Comparison of ENCODE assay signal across 17 cellular contexts in the genomic region with DNA sequence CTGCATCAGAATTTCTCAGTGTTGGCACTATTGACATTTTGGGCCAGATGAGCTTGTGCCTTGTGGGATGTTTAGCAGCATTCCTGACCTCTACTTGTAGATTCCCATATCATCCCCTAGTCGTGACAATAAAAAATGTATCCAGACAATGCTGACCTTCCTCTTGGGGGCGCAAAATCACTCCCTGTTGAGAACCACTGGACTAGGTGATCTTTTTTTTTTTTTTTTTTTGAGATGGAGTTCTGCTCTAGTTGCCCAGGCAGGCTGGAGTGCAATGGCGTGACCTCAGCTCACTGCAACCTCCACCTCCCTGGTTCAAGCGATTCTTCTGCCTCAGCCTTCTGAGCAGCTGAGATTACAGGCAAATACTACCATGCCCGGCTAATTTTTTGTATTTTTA. TPM values are rescaled to one million over a fixed set of nuclear protein-coding genes. Genes with fewer than 3 reads are reported as not detected.
DNase-seq lines count a peak whose midpoint lies in the region; ATAC-seq and TF ChIP-seq lines count a peak whose summit lies in the region.
"Had no signal": no experiment of that assay in that cellular context is flagged by ENCODE, and none has a peak within 500 bp of the region (broad histone marks: within the 10 kb centered on the region; RNA-seq: fewer than 3 reads in every experiment).

No MANE protein-coding gene starts in this region.

- POLR2A ChIA-PET in activated CD4-positive, alpha-beta T cell treated with anti-CD3 and anti-CD28 coated beads for 36 hours (lab: Charles Lee) = no interaction called here

- H4K20me1 ChIP-seq in Karpas-422 (ENCODE audit: insufficient read depth, low read depth, low read length) = peaks cover 8% of the 10 kb centered on the region; the same call in 1 of the 2 replicates

- no peak overlapping the region for H3K14ac ChIP-seq in neuronal stem cell (ENCODE audit: low read length)

- no peaks in the 10 kb centered on the region for H3K79me2 ChIP-seq in Karpas-422 (ENCODE audit: low read length)

- H2AFZ ChIP-seq in Karpas-422 (ENCODE audit: low read length) (no peak overlapping the region), neuronal stem cell (ENCODE audit: low read length) (no peak overlapping the region)

- no peak overlapping the region for H2BK15ac ChIP-seq in neuronal stem cell (ENCODE audit: low read length)

- CTCF ChIA-PET in activated CD4-positive, alpha-beta T cell treated with anti-CD3 and anti-CD28 coated beads for 36 hours (lab: Charles Lee) = interaction anchor here (0.9 kb wide), 1 partner anchor 27 kb away, joined by 4 read pairs; no protein-coding TSS in a partner anchor

- ATAC-seq in activated CD4-positive, alpha-beta T cell treated with anti-CD3 and anti-CD28 coated beads for 36 hours = no peak
- no peak for ATAC-seq in activated T-helper 17 cell treated with anti-CD3 and anti-CD28 coated beads, Interleukin-2, amount 50 U/mL, for 72 hours (replicated peaks)
- ATAC-seq in psoas muscle = no peak
- ATAC-seq: Panc1; stimulated activated effector memory CD8-positive, alpha-beta T cell treated with anti-CD3 and anti-CD28 coated beads, Interleukin-12 subunit alpha, Interleukin-12 subunit beta, amount 100 ng/mL, for 72 hours had no signal

- no peaks in the 10 kb centered on the region for H3K36me3 ChIP-seq in Karpas-422 (ENCODE audit: insufficient read depth, low read length)
- H3K36me3 ChIP-seq in neuronal stem cell (replicated peaks in 1 of 2; ENCODE audit: control insufficient read depth in 2 of 2, insufficient read depth in 2 of 2, low read length in 2 of 2) = no peaks in the 10 kb centered on the region
- H3K36me3 ChIP-seq in psoas muscle (ENCODE audit: insufficient read depth in 1 of 2, low read depth in 1 of 2) = no peaks in the 10 kb centered on the region

- no peak overlapping the region for H2BK120ac ChIP-seq in neuronal stem cell (ENCODE audit: low read depth, low read length)

- H2AK5ac ChIP-seq in neuronal stem cell (ENCODE audit: low read depth, low read length) = no peak overlapping the region

- WGBS in neuronal stem cell (ENCODE audit: extremely low coverage in 2 of 2, insufficient read length in 2 of 2, insufficient replicate concordance in 1 of 2), 2 donors = no CpG with 5 or more reads among the region's 5 CpGs
- WGBS in psoas muscle, 3 donors = 84 to 89% (median 88%) methylated on average over 5 of the region's 5 CpGs

- no peak overlapping the region for H3K4me3 Mint-ChIP-seq in activated CD4-positive, alpha-beta T cell treated with anti-CD3 and anti-CD28 coated beads for 36 hours
- H3K4me3 Mint-ChIP-seq in activated T-helper 17 cell treated with anti-CD3 and anti-CD28 coated beads, Interleukin-2, amount 50 U/mL, for 72 hours = no peak overlapping the region
- H3K4me3 Mint-ChIP-seq: activated naive CD4-positive, alpha-beta T cell treated with anti-CD3 and anti-CD28 coated beads, Interleukin-2, amount 50 U/mL, for 24 hours; stimulated activated effector memory CD8-positive, alpha-beta T cell treated with anti-CD3 and anti-CD28 coated beads, Interleukin-12 subunit alpha, Interleukin-12 subunit beta, amount 100 ng/mL, for 72 hours had no signal

- H3K9me3 Mint-ChIP-seq in activated CD4-positive, alpha-beta T cell treated with anti-CD3 and anti-CD28 coated beads for 36 hours (ENCODE audit: low read depth) = no peaks in the 10 kb centered on the region
- no peaks in the 10 kb centered on the region for H3K9me3 Mint-ChIP-seq in activated T-helper 17 cell treated with anti-CD3 and anti-CD28 coated beads, Interleukin-2, amount 50 U/mL, for 72 hours
- H3K9me3 Mint-ChIP-seq: activated naive CD4-positive, alpha-beta T cell treated with anti-CD3 and anti-CD28 coated beads, Interleukin-2, amount 50 U/mL, for 24 hours; stimulated activated effector memory CD8-positive, alpha-beta T cell treated with anti-CD3 and anti-CD28 coated beads, Interleukin-12 subunit alpha, Interleukin-12 subunit beta, amount 100 ng/mL, for 72 hours had no signal

- no peak overlapping the region for H2BK12ac ChIP-seq in neuronal stem cell (ENCODE audit: low read length)

- DNase-seq in activated CD4-positive, alpha-beta T cell treated with anti-CD3 and anti-CD28 coated beads for 36 hours = peak; percentile 13
- no peak for DNase-seq in activated CD4-positive, alpha-beta T cell treated with anti-CD3 and anti-CD28 coated beads for 4 hours
- DNase-seq in Karpas-422 (peak; percentile 56), renal cortical epithelial cell (ENCODE audit: low read depth) (peak; percentile 24), neuronal stem cell (ENCODE audit: low spot score) (no peak), NCI-H187 (lab: John Stamatoyannopoulos, UW) (no peak), psoas muscle (no peak)
- DNase-seq: central memory CD4-positive, alpha-beta T cell; H7; KBM-7; stimulated activated CD4-positive, alpha-beta T cell treated with anti-CD3 and anti-CD28 coated beads, Interleukin-2, amount 100 ng/mL, for 48 hours; T1000 had no signal

- no peak overlapping the region for H3K4me2 ChIP-seq in Karpas-422 (ENCODE audit: low read depth, low read length, poor library complexity, severe bottlenecking)
- no peak overlapping the region for H3K4me2 ChIP-seq in neuronal stem cell (ENCODE audit: insufficient read depth, low read length, poor library complexity, severe bottlenecking)

- H4K8ac ChIP-seq in neuronal stem cell (ENCODE audit: low read depth, low read length) = no peak overlapping the region

- H3K27ac ChIP-seq in Karpas-422 (ENCODE audit: low read length) (no peak overlapping the region), neuronal stem cell (replicated peaks; ENCODE audit: low read length) (no peak overlapping the region), psoas muscle (no peak overlapping the region)

- no peak overlapping the region for H3K4me3 ChIP-seq in Karpas-422 (ENCODE audit: low read length)
- H3K4me3 ChIP-seq in neuronal stem cell (ENCODE audit: low read length in 2 of 2) = no peak overlapping the region
- H3K4me3 ChIP-seq in psoas muscle = no peak overlapping the region

- H3K36me3 Mint-ChIP-seq in activated CD4-positive, alpha-beta T cell treated with anti-CD3 and anti-CD28 coated beads for 36 hours (ENCODE audit: low read depth) = no peaks in the 10 kb centered on the region
- no peaks in the 10 kb centered on the region for H3K36me3 Mint-ChIP-seq in activated T-helper 17 cell treated with anti-CD3 and anti-CD28 coated beads, Interleukin-2, amount 50 U/mL, for 72 hours (ENCODE audit: low read depth)
- H3K36me3 Mint-ChIP-seq: activated naive CD4-positive, alpha-beta T cell treated with anti-CD3 and anti-CD28 coated beads, Interleukin-2, amount 50 U/mL, for 24 hours; stimulated activated effector memory CD8-positive, alpha-beta T cell treated with anti-CD3 and anti-CD28 coated beads, Interleukin-12 subunit alpha, Interleukin-12 subunit beta, amount 100 ng/mL, for 72 hours had no signal

- H3K4me1 ChIP-seq in Karpas-422 (ENCODE audit: low read length) (no peaks in the 10 kb centered on the region), neuronal stem cell (ENCODE audit: control insufficient read depth in 2 of 2, insufficient read depth in 1 of 2, low read depth in 1 of 2, low read length in 2 of 2) (peaks cover 0 to 4% of the 10 kb centered on the region in 2 donors), psoas muscle (no peaks in the 10 kb centered on the region)

- H3K27me3 Mint-ChIP-seq in activated CD4-positive, alpha-beta T cell treated with anti-CD3 and anti-CD28 coated beads for 36 hours = no peaks in the 10 kb centered on the region
- H3K27me3 Mint-ChIP-seq in activated T-helper 17 cell treated with anti-CD3 and anti-CD28 coated beads, Interleukin-2, amount 50 U/mL, for 72 hours = no peaks in the 10 kb centered on the region
- H3K27me3 Mint-ChIP-seq: activated naive CD4-positive, alpha-beta T cell treated with anti-CD3 and anti-CD28 coated beads, Interleukin-2, amount 50 U/mL, for 24 hours; progenitor cell of endocrine pancreas had no signal

- H3K9me3 ChIP-seq in Karpas-422 (ENCODE audit: low read length) (no peaks in the 10 kb centered on the region), neuronal stem cell (replicated peaks in 1 of 2; ENCODE audit: control insufficient read depth in 2 of 2, insufficient read depth in 1 of 2, low read depth in 1 of 2, low read length in 2 of 2) (no peaks in the 10 kb centered on the region), psoas muscle (no peaks in the 10 kb centered on the region)

- no peaks in the 10 kb centered on the region for H3K9me2 ChIP-seq in Karpas-422 (replicated peaks; ENCODE audit: insufficient read depth, low read length)

- no peak overlapping the region for H3K18ac ChIP-seq in neuronal stem cell (ENCODE audit: low read length)

- no peak overlapping the region for H3K27ac Mint-ChIP-seq in activated CD4-positive, alpha-beta T cell treated with anti-CD3 and anti-CD28 coated beads for 36 hours
- peak overlapping the region; percentile 28 for H3K27ac Mint-ChIP-seq in activated T-helper 17 cell treated with anti-CD3 and anti-CD28 coated beads, Interleukin-2, amount 50 U/mL, for 72 hours
- H3K27ac Mint-ChIP-seq: activated naive CD4-positive, alpha-beta T cell treated with anti-CD3 and anti-CD28 coated beads, Interleukin-2, amount 50 U/mL, for 24 hours; progenitor cell of endocrine pancreas; stimulated activated effector memory CD8-positive, alpha-beta T cell treated with anti-CD3 and anti-CD28 coated beads, Interleukin-12 subunit alpha, Interleukin-12 subunit beta, amount 100 ng/mL, for 72 hours had no signal

- H3K4me1 Mint-ChIP-seq in activated CD4-positive, alpha-beta T cell treated with anti-CD3 and anti-CD28 coated beads for 36 hours = peaks cover 2% of the 10 kb centered on the region
- peaks cover 9% of the 10 kb centered on the region for H3K4me1 Mint-ChIP-seq in activated T-helper 17 cell treated with anti-CD3 and anti-CD28 coated beads, Interleukin-2, amount 50 U/mL, for 72 hours
- H3K4me1 Mint-ChIP-seq: stimulated activated effector memory CD8-positive, alpha-beta T cell treated with anti-CD3 and anti-CD28 coated beads, Interleukin-12 subunit alpha, Interleukin-12 subunit beta, amount 100 ng/mL, for 72 hours had no signal

- no peak overlapping the region for H4K91ac ChIP-seq in neuronal stem cell (ENCODE audit: low read depth, low read length, poor library complexity)

- no peak overlapping the region for H3K23ac ChIP-seq in neuronal stem cell (ENCODE audit: low read depth, low read length, poor library complexity)

- H3K9ac ChIP-seq in Karpas-422 (ENCODE audit: low read length) = no peak overlapping the region
- no peak overlapping the region for H3K9ac ChIP-seq in neuronal stem cell (ENCODE audit: low read depth, low read length, poor library complexity)

- intact Hi-C loops in activated CD4-positive, alpha-beta T cell treated with anti-CD3 and anti-CD28 coated beads for 36 hours (cut with DNase I, micrococcal nuclease) = no loop called here
- intact Hi-C loops in psoas muscle (cut with DNase I) = no loop called here

- no peak overlapping the region for H3K4ac ChIP-seq in neuronal stem cell (ENCODE audit: low read length)

- H2BK5ac ChIP-seq in neuronal stem cell (ENCODE audit: low read length) = no peak overlapping the region

- no peaks in the 10 kb centered on the region for H3K27me3 ChIP-seq in Karpas-422 (ENCODE audit: low read length)
- no peaks in the 10 kb centered on the region for H3K27me3 ChIP-seq in neuronal stem cell (ENCODE audit: control insufficient read depth in 3 of 3, insufficient read depth in 3 of 3, low read depth in 1 of 3, low read length in 3 of 3)
- no peaks in the 10 kb centered on the region for H3K27me3 ChIP-seq in psoas muscle (ENCODE audit: insufficient read depth in 3 of 3, low read length in 2 of 3)

- no peak for TF ChIP-seq CTCF in psoas muscle (IDR thresholded peaks at IDR 0.05)

- H3K79me1 ChIP-seq in neuronal stem cell (ENCODE audit: low read depth, low read length) = no peaks in the 10 kb centered on the region

RNA-seq across cellular contexts. Expression of a gene that starts 22.6 kb away (rescaled TPM):
- 10 to 100 TPM; 15.9 to 18.1 TPM for total RNA-seq in activated CD4-positive, alpha-beta T cell treated with anti-CD3 and anti-CD28 coated beads for 36 hours
- 3.1 and 3.6 TPM in 2 replicates for total RNA-seq in Karpas-422 (2014; rRNA removed; shearing (Covaris generic); ENCODE audit: low replicate concordance)
- 10 to 100 TPM; 14.7 to 17.1 TPM for total RNA-seq in activated T-helper 17 cell treated with anti-CD3 and anti-CD28 coated beads, Interleukin-2, amount 50 U/mL, for 72 hours
- 10.8 and 37.5 TPM in 2 replicates for total RNA-seq in renal cortical epithelial cell
- polyA plus RNA-seq in neuronal stem cell (2013, experiment 1 of 2) = 33.7 TPM
- 32.9 TPM for polyA plus RNA-seq in neuronal stem cell (2013, experiment 2 of 2)
- total RNA-seq in psoas muscle = 10 to 100 TPM in 2 of 4 donors, 1 to 10 TPM in 2; 6.1 to 12.3 (median 8.9) TPM
- polyA plus RNA-seq in psoas muscle = 1 to 10 TPM; 2.8 to 6.7 (median 3.2) TPM

Comparison
In these comparisons a context has a peak if more than half of its experiments do, and no peak if none do; other contexts are left out.
1. DNase-seq: peak in activated CD4-positive, alpha-beta T cell treated with anti-CD3 and anti-CD28 coated beads for 36 hours (single experiment), Karpas-422 (single experiment) and renal cortical epithelial cell (single experiment); none in activated CD4-positive, alpha-beta T cell treated with anti-CD3 and anti-CD28 coated beads for 4 hours (0 of 2), neuronal stem cell (single experiment), NCI-H187 (0 of 2) and psoas muscle (0 of 2).